Comparison of ENCODE assay signal across 1 cellular context in the genomic region with DNA sequence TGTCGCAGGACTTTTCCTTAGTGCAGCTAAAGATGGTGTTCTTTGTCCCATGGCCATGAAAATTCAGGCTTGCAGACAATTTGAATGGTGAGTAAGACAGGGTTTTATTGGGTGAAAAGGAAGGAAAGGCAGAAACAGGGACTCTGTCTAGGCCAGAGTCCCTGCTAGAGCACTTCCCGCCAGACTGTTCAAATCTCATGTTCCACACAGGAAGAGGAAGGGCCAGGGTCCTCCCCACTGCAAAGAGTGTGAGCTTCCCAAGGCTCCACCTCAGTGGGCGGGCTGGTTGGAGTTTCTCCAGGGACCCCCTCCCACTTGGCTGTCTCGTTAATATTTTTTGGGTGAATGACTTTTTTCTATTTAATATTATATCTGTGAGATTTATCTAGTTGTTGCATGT.
TF ChIP-seq lines count a peak whose summit lies in the region.

No MANE protein-coding gene starts in this region.

TF ChIP-seq in K562, 482 proteins besides CTCF, POLR2A, EP300 and RAD21 (continued from another document):
- TF ChIP-seq, protein P1, sequence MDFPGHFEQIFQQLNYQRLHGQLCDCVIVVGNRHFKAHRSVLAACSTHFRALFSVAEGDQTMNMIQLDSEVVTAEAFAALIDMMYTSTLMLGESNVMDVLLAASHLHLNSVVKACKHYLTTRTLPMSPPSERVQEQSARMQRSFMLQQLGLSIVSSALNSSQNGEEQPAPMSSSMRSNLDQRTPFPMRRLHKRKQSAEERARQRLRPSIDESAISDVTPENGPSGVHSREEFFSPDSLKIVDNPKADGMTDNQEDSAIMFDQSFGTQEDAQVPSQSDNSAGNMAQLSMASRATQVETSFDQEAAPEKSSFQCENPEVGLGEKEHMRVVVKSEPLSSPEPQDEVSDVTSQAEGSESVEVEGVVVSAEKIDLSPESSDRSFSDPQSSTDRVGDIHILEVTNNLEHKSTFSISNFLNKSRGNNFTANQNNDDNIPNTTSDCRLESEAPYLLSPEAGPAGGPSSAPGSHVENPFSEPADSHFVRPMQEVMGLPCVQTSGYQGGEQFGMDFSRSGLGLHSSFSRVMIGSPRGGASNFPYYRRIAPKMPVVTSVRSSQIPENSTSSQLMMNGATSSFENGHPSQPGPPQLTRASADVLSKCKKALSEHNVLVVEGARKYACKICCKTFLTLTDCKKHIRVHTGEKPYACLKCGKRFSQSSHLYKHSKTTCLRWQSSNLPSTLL (IDR thresholded peaks at IDR 0.05): no peak
- TF ChIP-seq RBM39 (optimal IDR thresholded peaks at IDR 0.05; ENCODE audit: low read depth, low read length) (no peak), STAT5A (IDR thresholded peaks at IDR 0.05; ENCODE audit: borderline replicate concordance, low read length) (no peak), SMAD2 (IDR thresholded peaks at IDR 0.05; ENCODE audit: low read depth, low read length) (no peak), JUND (IDR thresholded peaks at IDR 0.05; ENCODE audit: borderline replicate concordance, low read depth, low read length) (no peak), JUND (tag; IDR thresholded peaks at IDR 0.05; ENCODE audit: borderline replicate concordance, low read depth, low read length) (no peak), ZNF695 (CRISPR knock-in tag; IDR thresholded peaks at IDR 0.05) (no peak), TOE1 (IDR thresholded peaks at IDR 0.05; ENCODE audit: borderline replicate concordance) (no peak), TOE1 (CRISPR knock-in tag; IDR thresholded peaks at IDR 0.05; ENCODE audit: borderline replicate concordance, low read depth) (no peak), TRIM28 (IDR thresholded peaks at IDR 0.05) (no peak)
- TF ChIP-seq, protein P2, sequence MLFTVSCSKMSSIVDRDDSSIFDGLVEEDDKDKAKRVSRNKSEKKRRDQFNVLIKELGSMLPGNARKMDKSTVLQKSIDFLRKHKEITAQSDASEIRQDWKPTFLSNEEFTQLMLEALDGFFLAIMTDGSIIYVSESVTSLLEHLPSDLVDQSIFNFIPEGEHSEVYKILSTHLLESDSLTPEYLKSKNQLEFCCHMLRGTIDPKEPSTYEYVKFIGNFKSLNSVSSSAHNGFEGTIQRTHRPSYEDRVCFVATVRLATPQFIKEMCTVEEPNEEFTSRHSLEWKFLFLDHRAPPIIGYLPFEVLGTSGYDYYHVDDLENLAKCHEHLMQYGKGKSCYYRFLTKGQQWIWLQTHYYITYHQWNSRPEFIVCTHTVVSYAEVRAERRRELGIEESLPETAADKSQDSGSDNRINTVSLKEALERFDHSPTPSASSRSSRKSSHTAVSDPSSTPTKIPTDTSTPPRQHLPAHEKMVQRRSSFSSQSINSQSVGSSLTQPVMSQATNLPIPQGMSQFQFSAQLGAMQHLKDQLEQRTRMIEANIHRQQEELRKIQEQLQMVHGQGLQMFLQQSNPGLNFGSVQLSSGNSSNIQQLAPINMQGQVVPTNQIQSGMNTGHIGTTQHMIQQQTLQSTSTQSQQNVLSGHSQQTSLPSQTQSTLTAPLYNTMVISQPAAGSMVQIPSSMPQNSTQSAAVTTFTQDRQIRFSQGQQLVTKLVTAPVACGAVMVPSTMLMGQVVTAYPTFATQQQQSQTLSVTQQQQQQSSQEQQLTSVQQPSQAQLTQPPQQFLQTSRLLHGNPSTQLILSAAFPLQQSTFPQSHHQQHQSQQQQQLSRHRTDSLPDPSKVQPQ (CRISPR knock-in tag; IDR thresholded peaks at IDR 0.05; ENCODE audit: borderline replicate concordance): no peak
